Comparison of ENCODE assay signal across 12 cellular contexts in the genomic region with DNA sequence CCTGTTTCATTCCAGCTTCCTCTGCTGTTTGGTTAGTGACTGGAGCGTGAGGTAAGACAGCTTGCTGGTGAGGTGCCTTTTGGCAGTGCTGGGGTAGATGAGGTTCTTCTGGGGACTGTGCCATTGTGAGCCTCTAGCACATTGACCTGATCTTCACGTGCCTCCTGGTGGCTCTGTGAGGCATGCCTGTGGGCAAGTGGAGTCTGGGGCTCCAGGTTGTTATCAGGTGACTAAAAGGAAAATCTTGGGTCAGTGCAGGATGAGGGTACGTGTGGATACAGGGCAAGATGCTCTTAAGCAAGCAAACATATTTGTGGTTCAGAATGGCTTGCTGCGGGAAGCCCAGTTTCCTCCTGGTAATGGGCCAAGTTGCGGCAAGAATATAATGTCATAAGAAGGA.
A peak's percentile ranks its signal among the peaks of the same experiment; 100 is the strongest.
DNase-seq lines count a peak whose midpoint lies in the region; ATAC-seq, FAIRE-seq and TF ChIP-seq lines count a peak whose summit lies in the region.
"Had no signal": no experiment of that assay in that cellular context is flagged by ENCODE, and none has a peak within 500 bp of the region (broad histone marks: within the 10 kb centered on the region; RNA-seq: fewer than 3 reads in every experiment).

No MANE protein-coding gene starts in this region.

- no peak overlapping the region for H3K9ac ChIP-seq in GM12878 (ENCODE audit: control insufficient read depth, insufficient read depth, low read length)

- no TSS peak for BruUV-seq in GM12878 (replicated peaks; lab: Mats Ljungman, UMichigan)

- SMC1A ChIA-PET in GM12878 (lab: Charles Lee; ENCODE audit: uncharacterized antibody, unreplicated experiment): interaction anchor here (1.1 to 50.9 kb wide), 6 partner anchors 8 to 239 kb away, joined by 3 to 1180 read pairs (median 22); no protein-coding TSS in a partner anchor

- no peaks in the 10 kb centered on the region for H3K27me3 ChIP-seq in GM12878 (replicated peaks in 1 of 2; ENCODE audit: control insufficient read depth in 2 of 2, insufficient read depth in 2 of 2, low read length in 1 of 2)
- H3K27me3 ChIP-seq in osteoblast (ENCODE audit: insufficient read depth, low read length): no peaks in the 10 kb centered on the region
- no peaks in the 10 kb centered on the region for H3K27me3 ChIP-seq in upper lobe of right lung

- intact Hi-C loops in GM12878 (cut with micrococcal nuclease; ENCODE audit: unreplicated experiment) (no loop called here), upper lobe of right lung (cut with DNase I) (no loop called here)

- POLR2A ChIA-PET in GM12878 (lab: Charles Lee): interaction anchor here (1.6 to 1.8 kb wide), 2 partner anchors 8 to 13 kb away, joined by 4 to 5 read pairs; no protein-coding TSS in a partner anchor

- H3K4me2 ChIP-seq in GM12878 (ENCODE audit: control insufficient read depth, insufficient read depth) (no peak overlapping the region), osteoblast (ENCODE audit: insufficient read depth, low read length) (peak overlapping the region; percentile 4)

- H3K4me3 ChIP-seq in GM12878 (no peak overlapping the region), osteoblast (ENCODE audit: insufficient read depth, low read length) (no peak overlapping the region), upper lobe of right lung (no peak overlapping the region)
- H3K4me3 ChIP-seq: mucosa of descending colon had no signal

- RAD21 ChIA-PET in GM12878 (lab: Charles Lee; ENCODE audit: unreplicated experiment): interaction anchor here (0.8 to 13.5 kb wide), 7 partner anchors 8 to 73 kb away, joined by 3 to 203 read pairs (median 4); a partner anchor contains a TSS

- H3K9me3 ChIP-seq in GM12878 (replicated peaks; ENCODE audit: control insufficient read depth, insufficient read depth, low read length) (no peaks in the 10 kb centered on the region; the same call in 2 of the 3 replicates), osteoblast (ENCODE audit: low read depth, low read length) (no peaks in the 10 kb centered on the region), upper lobe of right lung (no peaks in the 10 kb centered on the region)
- H3K9me3 ChIP-seq: mucosa of descending colon had no signal

- no peaks in the 10 kb centered on the region for H4K20me1 ChIP-seq in GM12878 (ENCODE audit: control insufficient read depth, insufficient read depth)
- peaks cover 3% of the 10 kb centered on the region for H4K20me1 ChIP-seq in osteoblast (ENCODE audit: insufficient read depth, low read length)

- no peaks in the 10 kb centered on the region for H3K36me3 ChIP-seq in GM12878 (ENCODE audit: control insufficient read depth in 2 of 2, insufficient read depth in 2 of 2, low read length in 1 of 2)
- H3K36me3 ChIP-seq in osteoblast (ENCODE audit: insufficient read depth, low read length): no peaks in the 10 kb centered on the region
- no peaks in the 10 kb centered on the region for H3K36me3 ChIP-seq in upper lobe of right lung

- peaks cover 6 to 12% of the 10 kb centered on the region in 2 donors for H3K36me3 Mint-ChIP-seq in activated naive CD4-positive, alpha-beta T cell treated with anti-CD3 and anti-CD28 coated beads, Interleukin-2, amount 50 U/mL, for 72 hours

- WGBS in GM12878 (ENCODE audit: insufficient coverage, insufficient replicate concordance, low lambda C conversion rate, missing lambda C conversion rate): 40% methylated on average over 5 of the region's 5 CpGs

- H2AFZ ChIP-seq in GM12878 (ENCODE audit: control insufficient read depth, low read depth, low read length) (no peak overlapping the region), osteoblast (ENCODE audit: low read length) (no peak overlapping the region)

- H3K27ac Mint-ChIP-seq in activated naive CD4-positive, alpha-beta T cell treated with anti-CD3 and anti-CD28 coated beads, Interleukin-2, amount 50 U/mL, for 72 hours: no peak overlapping the region

- no peaks in the 10 kb centered on the region; the same call in 1 of the 2 replicates for H3K79me2 ChIP-seq in GM12878 (ENCODE audit: control insufficient read depth, insufficient read depth, low read length)
- H3K79me2 ChIP-seq in osteoblast (ENCODE audit: insufficient read depth, low read length): no peaks in the 10 kb centered on the region

- no peak for TF ChIP-seq POLR2A in GM12878 (IDR thresholded peaks at IDR 0.05; ENCODE audit: low read depth, low read length)

- in situ Hi-C loops in GM12878 (cut with MboI): no loop called here

- H3K4me1 ChIP-seq in GM12878 (ENCODE audit: control insufficient read depth, insufficient read depth, low read length) (no peaks in the 10 kb centered on the region; the same call in 1 of the 2 replicates), osteoblast (ENCODE audit: insufficient read depth, low read length) (peaks cover 37% of the 10 kb centered on the region), upper lobe of right lung (no peaks in the 10 kb centered on the region)

- FAIRE-seq in GM12878 (lab: Jason Lieb, UNC): no peak

- CTCF ChIA-PET in GM12878 (lab: Yijun Ruan, JAX): interaction anchor here (0.8 to 2.7 kb wide), 3 partner anchors 39 to 69 kb away, joined by 4 to 10 read pairs (median 5); no protein-coding TSS in a partner anchor

- ATAC-seq in GM12878 (peak; percentile 57), upper lobe of right lung (no peak)
- no peak for ATAC-seq in activated naive CD4-positive, alpha-beta T cell treated with anti-CD3 and anti-CD28 coated beads, Interleukin-2, amount 50 U/mL, for 72 hours
- ATAC-seq: mucosa of descending colon had no signal

- peaks cover 0 to 11% of the 10 kb centered on the region in 2 donors for H3K9me3 Mint-ChIP-seq in activated naive CD4-positive, alpha-beta T cell treated with anti-CD3 and anti-CD28 coated beads, Interleukin-2, amount 50 U/mL, for 72 hours

- TF ChIP-seq EP300 in GM12878 (IDR thresholded peaks at IDR 0.05; ENCODE audit: borderline replicate concordance in 1 of 2, control insufficient read depth in 1 of 2, low read depth in 2 of 2, low read length in 2 of 2): no peak

- H3K27ac ChIP-seq in GM12878 (ENCODE audit: control insufficient read depth, insufficient read depth) (no peak overlapping the region), osteoblast (ENCODE audit: low read depth, low read length) (peak overlapping the region; percentile 55), upper lobe of right lung (no peak overlapping the region)

- no peak for DNase-seq in GM10266 (ENCODE audit: extremely low spot score)
- peak; percentile 43 for DNase-seq in LHCN-M2 (ENCODE audit: low read depth)
- no peak for DNase-seq in GM12878 (ENCODE audit: low read depth, low spot score)
- peak; percentile 71 for DNase-seq in osteoblast (ENCODE audit: insufficient read length, low spot score, missing footprints)
- no peak for DNase-seq in C1 segment of cervical spinal cord (lab: John Stamatoyannopoulos, UW)
- no peak for DNase-seq in activated naive CD4-positive, alpha-beta T cell treated with anti-CD3 and anti-CD28 coated beads, Interleukin-2, amount 50 U/mL, for 72 hours (ENCODE audit: low spot score in 2 of 2)
- DNase-seq in upper lobe of right lung: no peak
- DNase-seq in DMS153 (lab: John Stamatoyannopoulos, UW): no peak
- DNase-seq: activated CD4-positive, alpha-beta T cell treated with anti-CD3 and anti-CD28 coated beads, Interleukin-2, amount 50 U/mL, for 4 hours; amygdala; mucosa of descending colon; NCI-H1436 treated with DMSO at 0.1 percent for 48 hours had no signal

- TF ChIP-seq RAD21 in GM12878 (IDR thresholded peaks at IDR 0.05; ENCODE audit: insufficient read depth, low read depth, low read length): peak; percentile 53; the same call in 1 of the 2 replicates

- TF ChIP-seq CTCF in GM10266 (IDR thresholded peaks at IDR 0.05; ENCODE audit: control insufficient read depth, insufficient read depth, low read depth, missing control alignments) (peak; percentile 37), GM12878 (IDR thresholded peaks at IDR 0.05 in 2 of 3, conservative IDR thresholded peaks at IDR 0.05 in 1 of 3; ENCODE audit: control insufficient read depth in 2 of 3, extremely low read depth in 1 of 3, insufficient read depth in 1 of 3, low read depth in 3 of 3, low read length in 3 of 3) (peak; percentile 16 to 33 (median 32); a peak in 3 of 6 replicates), osteoblast (IDR thresholded peaks at IDR 0.05; ENCODE audit: extremely low read depth, low read depth, low read length) (peak; percentile 63), upper lobe of right lung (IDR thresholded peaks at IDR 0.05) (no peak)

TF ChIP-seq in GM12878, 131 proteins besides CTCF, POLR2A, EP300 and RAD21 (continues in another document):
- TF ChIP-seq HDGF (IDR thresholded peaks at IDR 0.05) (0 out of 2 replicates have a peak, but pooled peaks have one; percentile 33), ZNF274 (IDR thresholded peaks at IDR 0.05; ENCODE audit: insufficient read depth, insufficient read length) (no peak), RFX5 (IDR thresholded peaks at IDR 0.05; ENCODE audit: low read depth, low read length) (no peak), YY1 (IDR thresholded peaks at IDR 0.05; ENCODE audit: low read depth, low read length) (0 out of 2 replicates have a peak, but pooled peaks have one; percentile 24), BHLHE40 (IDR thresholded peaks at IDR 0.05; ENCODE audit: borderline replicate concordance in 1 of 2, low read depth in 2 of 2, low read length in 1 of 2) (peak in 1 of 2 experiments; percentile 61; a peak in 2 of 4 replicates), MXI1 (IDR thresholded peaks at IDR 0.05; ENCODE audit: low read depth, low read length) (no peak)
- TF ChIP-seq, protein P1, sequence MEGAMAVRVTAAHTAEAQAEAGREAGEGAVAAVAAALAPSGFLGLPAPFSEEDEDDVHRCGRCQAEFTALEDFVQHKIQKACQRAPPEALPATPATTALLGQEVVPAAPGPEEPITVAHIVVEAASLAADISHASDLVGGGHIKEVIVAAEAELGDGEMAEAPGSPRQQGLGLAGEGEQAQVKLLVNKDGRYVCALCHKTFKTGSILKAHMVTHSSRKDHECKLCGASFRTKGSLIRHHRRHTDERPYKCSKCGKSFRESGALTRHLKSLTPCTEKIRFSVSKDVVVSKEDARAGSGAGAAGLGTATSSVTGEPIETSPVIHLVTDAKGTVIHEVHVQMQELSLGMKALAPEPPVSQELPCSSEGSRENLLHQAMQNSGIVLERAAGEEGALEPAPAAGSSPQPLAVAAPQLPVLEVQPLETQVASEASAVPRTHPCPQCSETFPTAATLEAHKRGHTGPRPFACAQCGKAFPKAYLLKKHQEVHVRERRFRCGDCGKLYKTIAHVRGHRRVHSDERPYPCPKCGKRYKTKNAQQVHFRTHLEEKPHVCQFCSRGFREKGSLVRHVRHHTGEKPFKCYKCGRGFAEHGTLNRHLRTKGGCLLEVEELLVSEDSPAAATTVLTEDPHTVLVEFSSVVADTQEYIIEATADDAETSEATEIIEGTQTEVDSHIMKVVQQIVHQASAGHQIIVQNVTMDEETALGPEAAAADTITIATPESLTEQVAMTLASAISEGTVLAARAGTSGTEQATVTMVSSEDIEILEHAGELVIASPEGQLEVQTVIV (IDR thresholded peaks at IDR 0.05; ENCODE audit: borderline replicate concordance, partially characterized antibody): no peak
- TF ChIP-seq, protein P2, sequence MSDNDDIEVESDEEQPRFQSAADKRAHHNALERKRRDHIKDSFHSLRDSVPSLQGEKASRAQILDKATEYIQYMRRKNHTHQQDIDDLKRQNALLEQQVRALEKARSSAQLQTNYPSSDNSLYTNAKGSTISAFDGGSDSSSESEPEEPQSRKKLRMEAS (IDR thresholded peaks at IDR 0.05; ENCODE audit: low read depth, low read length): no peak

Comparison
In these comparisons a context has a peak if more than half of its experiments do, and no peak if none do; other contexts are left out.
1. DNase-seq: peak in LHCN-M2 (single experiment) and osteoblast (single experiment); none in GM10266 (single experiment), GM12878 (single experiment), C1 segment of cervical spinal cord (0 of 14), activated naive CD4-positive, alpha-beta T cell treated with anti-CD3 and anti-CD28 coated beads, Interleukin-2, amount 50 U/mL, for 72 hours (0 of 2), upper lobe of right lung (single experiment) and DMS153 (single experiment).